Comparison of ENCODE assay signal across 14 cellular contexts in genomic region chr16:85994492-85995433, GRCh38.
DNase-seq lines count a peak whose midpoint lies in the region; ATAC-seq, FAIRE-seq and TF ChIP-seq lines count a peak whose summit lies in the region.
"Had no signal": no experiment of that assay in that cellular context is flagged by ENCODE, and none has a peak within 500 bp of the region (broad histone marks: within the 10 kb centered on the region; RNA-seq: fewer than 3 reads in every experiment).

No MANE protein-coding gene starts in this region.

- no peaks in the 10 kb centered on the region for H3K27me3 ChIP-seq in BLaER1 treated with 17β-estradiol and CSF1 and Interleukin-3, amounts not matched to agents 10 nM and 100 nM
- H3K27me3 ChIP-seq in GM12878 (replicated peaks in 1 of 2; ENCODE audit: control insufficient read depth in 2 of 2, insufficient read depth in 2 of 2, low read length in 1 of 2), result no peaks in the 10 kb centered on the region

- WGBS in GM12878 (ENCODE audit: insufficient coverage, insufficient replicate concordance, low lambda C conversion rate, missing lambda C conversion rate), result 77% methylated on average over 19 of the region's 20 CpGs

- TF ChIP-seq POLR2A in GM12878 (IDR thresholded peaks at IDR 0.05; ENCODE audit: low read depth, low read length), result peak; percentile 53
- no peak for TF ChIP-seq POLR2A in H54 (IDR thresholded peaks at IDR 0.05; ENCODE audit: low read depth, low read length)

- in situ Hi-C loops in GM13976 (cut with MboI; ENCODE audit: low sequenced_read_pairs, unreplicated experiment) (no loop called here), GM12878 (cut with MboI) (no loop called here)

- no peaks in the 10 kb centered on the region for H3K36me3 ChIP-seq in BLaER1 treated with 17β-estradiol and CSF1 and Interleukin-3, amounts not matched to agents 10 nM and 100 nM
- no peaks in the 10 kb centered on the region for H3K36me3 ChIP-seq in GM12878 (ENCODE audit: control insufficient read depth in 2 of 2, insufficient read depth in 2 of 2, low read length in 1 of 2)
- H3K36me3 ChIP-seq: gastrocnemius medialis had no signal

- SMC1A ChIA-PET in GM12878 (lab: Charles Lee; ENCODE audit: uncharacterized antibody, unreplicated experiment), result interaction anchor here (0.9 to 18.6 kb wide), 7 partner anchors 7 to 173 kb away, joined by 3 to 338 read pairs (median 18); partner anchors contain the start of gene IRF8

- H3K4me3 ChIP-seq in BLaER1 treated with 17β-estradiol and CSF1 and Interleukin-3, amounts not matched to agents 10 nM and 100 nM, result no peak overlapping the region
- peak overlapping the region; percentile 55 for H3K4me3 ChIP-seq in GM12878
- H3K4me3 ChIP-seq: coronary artery, gastrocnemius medialis had no signal

- peaks cover 52 to 93% (median 89%) of the 10 kb centered on the region in 10 experiments for H3K4me1 ChIP-seq in BLaER1 treated with 17β-estradiol and CSF1 and Interleukin-3, amounts not matched to agents 10 nM and 100 nM
- peaks cover 92% of the 10 kb centered on the region for H3K4me1 ChIP-seq in GM12878 (ENCODE audit: control insufficient read depth, insufficient read depth, low read length)
- H3K4me1 ChIP-seq: gastrocnemius medialis had no signal

- H3K9ac ChIP-seq in BLaER1 treated with 17β-estradiol and CSF1 and Interleukin-3, amounts not matched to agents 10 nM and 100 nM, result no peak overlapping the region
- peak overlapping the region; percentile 52 for H3K9ac ChIP-seq in GM12878 (ENCODE audit: control insufficient read depth, insufficient read depth, low read length)

- no peak for TF ChIP-seq EP300 in GM12878 (IDR thresholded peaks at IDR 0.05; ENCODE audit: borderline replicate concordance in 1 of 2, control insufficient read depth in 1 of 2, low read depth in 2 of 2, low read length in 2 of 2)

- TSS peak; percentile 86 for BruUV-seq in GM12878 (replicated peaks; lab: Mats Ljungman, UMichigan)

- peak overlapping the region; percentile 57 for H2AFZ ChIP-seq in GM12878 (ENCODE audit: control insufficient read depth, low read depth, low read length)

- peak overlapping the region in 3 of 11 experiments; percentile 14 to 50 (median 26); a peak in 2 of 22 replicates for H3K27ac ChIP-seq in BLaER1 treated with 17β-estradiol and CSF1 and Interleukin-3, amounts not matched to agents 10 nM and 100 nM
- peak overlapping the region; percentile 93 for H3K27ac ChIP-seq in GM12878 (ENCODE audit: control insufficient read depth, insufficient read depth)
- H3K27ac ChIP-seq: coronary artery, gastrocnemius medialis had no signal

- intact Hi-C loops in GM12878 (cut with micrococcal nuclease; ENCODE audit: unreplicated experiment), result no loop called here

- CTCF ChIA-PET in GM12878 (lab: Yijun Ruan, JAX), result interaction anchor here (1.4 to 12.2 kb wide), 3 partner anchors 21 to 173 kb away, joined by 5 to 337 read pairs (median 5); no protein-coding TSS in a partner anchor

- DNase-seq in GM13976 (ENCODE audit: low spot score) (peak; percentile 36), GM12878 (ENCODE audit: low read depth, low spot score) (no peak), pons (ENCODE audit: low spot score) (peak; percentile 73), D721Med (ENCODE audit: insufficient read length, low spot score) (no peak), cerebellar nuclear complex (lab: John Stamatoyannopoulos, UW) (no peak), NCI-H1694 (lab: John Stamatoyannopoulos, UW) (no peak), H54 (ENCODE audit: insufficient read length, low spot score) (no peak)
- DNase-seq: activated CD8-positive, alpha-beta memory T cell treated with anti-CD3 and anti-CD28 coated beads for 24 hours; activated gamma-delta T cell treated with Interleukin-2 at 50 U/mL for 16 hours; gastrocnemius medialis; substantia nigra had no signal

- no peak for TF ChIP-seq RAD21 in GM12878 (IDR thresholded peaks at IDR 0.05; ENCODE audit: insufficient read depth, low read depth, low read length)

- ATAC-seq in GM12878, result peak; percentile 63
- ATAC-seq: gastrocnemius medialis had no signal

- RAD21 ChIA-PET in GM12878 (lab: Charles Lee; ENCODE audit: unreplicated experiment), result interaction anchor here (0.8 to 4.8 kb wide), 7 partner anchors 6 to 174 kb away, joined by 3 to 36 read pairs (median 6); no protein-coding TSS in a partner anchor

- no peaks in the 10 kb centered on the region for H4K20me1 ChIP-seq in BLaER1 treated with 17β-estradiol and CSF1 and Interleukin-3, amounts not matched to agents 10 nM and 100 nM
- H4K20me1 ChIP-seq in GM12878 (ENCODE audit: control insufficient read depth, insufficient read depth), result no peaks in the 10 kb centered on the region

- TF ChIP-seq CTCF in GM13976 (IDR thresholded peaks at IDR 0.05; ENCODE audit: borderline replicate concordance, control extremely low read depth, extremely low read depth, insufficient read depth, missing control alignments) (no peak), GM12878 (IDR thresholded peaks at IDR 0.05 in 2 of 3, conservative IDR thresholded peaks at IDR 0.05 in 1 of 3; ENCODE audit: control insufficient read depth in 2 of 3, extremely low read depth in 1 of 3, insufficient read depth in 1 of 3, low read depth in 3 of 3, low read length in 3 of 3) (no peak), D721Med (IDR thresholded peaks at IDR 0.05; ENCODE audit: insufficient read depth, missing control alignments) (no peak)

- FAIRE-seq in GM12878 (lab: Jason Lieb, UNC), result peak; percentile 18
- no peak for FAIRE-seq in D721Med (lab: Jason Lieb, UNC)
- FAIRE-seq in H54 (lab: Jason Lieb, UNC), result no peak
- FAIRE-seq: RCC 7860 had no signal

- no peaks in the 10 kb centered on the region for H3K9me3 ChIP-seq in BLaER1 treated with 17β-estradiol and CSF1 and Interleukin-3, amounts not matched to agents 10 nM and 100 nM (replicated peaks in 1 of 11)
- no peaks in the 10 kb centered on the region for H3K9me3 ChIP-seq in GM12878 (replicated peaks; ENCODE audit: control insufficient read depth, insufficient read depth, low read length)
- H3K9me3 ChIP-seq: gastrocnemius medialis had no signal

- POLR2A ChIA-PET in GM12878 (lab: Charles Lee), result interaction anchor here (0.8 to 7.7 kb wide), 3 partner anchors 9 to 60 kb away, joined by 3 to 58 read pairs (median 3); no protein-coding TSS in a partner anchor

- H3K79me2 ChIP-seq in GM12878 (ENCODE audit: control insufficient read depth, insufficient read depth, low read length), result peaks cover 13% of the 10 kb centered on the region

- peak overlapping the region in 10 of 11 experiments; percentile 67 to 85 (median 79); a peak in 20 of 22 replicates for H3K4me2 ChIP-seq in BLaER1 treated with 17β-estradiol and CSF1 and Interleukin-3, amounts not matched to agents 10 nM and 100 nM
- H3K4me2 ChIP-seq in GM12878 (ENCODE audit: control insufficient read depth, insufficient read depth), result peak overlapping the region; percentile 91

TF ChIP-seq in GM12878, 131 proteins besides CTCF, POLR2A, EP300 and RAD21 (continues in another document):
- no peak for TF ChIP-seq MTA3 (IDR thresholded peaks at IDR 0.05; ENCODE audit: borderline replicate concordance, low read length)
- no peak for TF ChIP-seq CHD4 (IDR thresholded peaks at IDR 0.05)
- no peak for TF ChIP-seq CEBPB (IDR thresholded peaks at IDR 0.05; ENCODE audit: borderline replicate concordance in 1 of 2, low read depth in 2 of 2, low read length in 2 of 2)
- peak; percentile 32; the same call in 1 of the 2 replicates for TF ChIP-seq JUNB (IDR thresholded peaks at IDR 0.05)
- TF ChIP-seq RELA (IDR thresholded peaks at IDR 0.05; ENCODE audit: borderline replicate concordance, partially characterized antibody), result no peak
- 0 out of 2 replicates have a peak, but pooled peaks have one; percentile 32 for TF ChIP-seq NBN (IDR thresholded peaks at IDR 0.05)
- TF ChIP-seq NR2F1 (conservative IDR thresholded peaks at IDR 0.05), result peak; percentile 60; the same call in 1 of the 2 replicates
- 0 out of 2 replicates have a peak, but pooled peaks have one; percentile 21 for TF ChIP-seq YY1 (IDR thresholded peaks at IDR 0.05; ENCODE audit: low read depth, low read length)
- peak; percentile 25 for TF ChIP-seq TCF3 (IDR thresholded peaks at IDR 0.05; ENCODE audit: borderline replicate concordance, insufficient read depth, low read depth, low read length)
- TF ChIP-seq ZNF217 (IDR thresholded peaks at IDR 0.05), result peak; percentile 23; the same call in 1 of the 2 replicates
- TF ChIP-seq IKZF2 (IDR thresholded peaks at IDR 0.05), result peak; percentile 45 to 54; a peak in 3 of 4 replicates
- peak; percentile 39 for TF ChIP-seq IKZF1 (conservative IDR thresholded peaks at IDR 0.05)
- TF ChIP-seq SPI1 (IDR thresholded peaks at IDR 0.05; ENCODE audit: borderline replicate concordance, insufficient read depth, low read depth, low read length), result peak; percentile 47; the same call in 1 of the 2 replicates
- no peak for TF ChIP-seq NFYA (IDR thresholded peaks at IDR 0.05; ENCODE audit: borderline replicate concordance, low read depth, low read length)
- 0 out of 2 replicates have a peak, but pooled peaks have one; percentile 18 for TF ChIP-seq RAD51 (IDR thresholded peaks at IDR 0.05)
- no peak for TF ChIP-seq WRNIP1 (IDR thresholded peaks at IDR 0.05; ENCODE audit: borderline replicate concordance, low read depth, low read length)
- no peak for TF ChIP-seq SP1 (IDR thresholded peaks at IDR 0.05; ENCODE audit: low read depth, low read length)
- TF ChIP-seq RCOR1 (conservative IDR thresholded peaks at IDR 0.05; ENCODE audit: low read depth, low read length), result no peak
- no peak for TF ChIP-seq NFIC (IDR thresholded peaks at IDR 0.05; ENCODE audit: low read depth, low read length)
- no peak for TF ChIP-seq SRF (IDR thresholded peaks at IDR 0.05; ENCODE audit: low read depth in 2 of 2, low read length in 2 of 2)
- TF ChIP-seq, protein P1, sequence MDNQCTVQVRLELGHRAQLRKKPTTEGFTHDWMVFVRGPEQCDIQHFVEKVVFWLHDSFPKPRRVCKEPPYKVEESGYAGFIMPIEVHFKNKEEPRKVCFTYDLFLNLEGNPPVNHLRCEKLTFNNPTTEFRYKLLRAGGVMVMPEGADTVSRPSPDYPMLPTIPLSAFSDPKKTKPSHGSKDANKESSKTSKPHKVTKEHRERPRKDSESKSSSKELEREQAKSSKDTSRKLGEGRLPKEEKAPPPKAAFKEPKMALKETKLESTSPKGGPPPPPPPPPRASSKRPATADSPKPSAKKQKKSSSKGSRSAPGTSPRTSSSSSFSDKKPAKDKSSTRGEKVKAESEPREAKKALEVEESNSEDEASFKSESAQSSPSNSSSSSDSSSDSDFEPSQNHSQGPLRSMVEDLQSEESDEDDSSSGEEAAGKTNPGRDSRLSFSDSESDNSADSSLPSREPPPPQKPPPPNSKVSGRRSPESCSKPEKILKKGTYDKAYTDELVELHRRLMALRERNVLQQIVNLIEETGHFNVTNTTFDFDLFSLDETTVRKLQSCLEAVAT (IDR thresholded peaks at IDR 0.05), result 0 out of 2 replicates have a peak, but pooled peaks have one; percentile 57
- no peak for TF ChIP-seq CHD1 (IDR thresholded peaks at IDR 0.05; ENCODE audit: low read depth, low read length)
- 0 out of 2 replicates have a peak, but pooled peaks have one; percentile 70 for TF ChIP-seq EED (IDR thresholded peaks at IDR 0.05; ENCODE audit: low read depth)

Comparison
In these comparisons a context has a peak if more than half of its experiments do, and no peak if none do; other contexts are left out.
1. DNase-seq: peak in GM13976 (single experiment) and pons (single experiment); none in GM12878 (single experiment), D721Med (single experiment), cerebellar nuclear complex (0 of 2), NCI-H1694 (single experiment) and H54 (single experiment).